In the genomic region with DNA sequence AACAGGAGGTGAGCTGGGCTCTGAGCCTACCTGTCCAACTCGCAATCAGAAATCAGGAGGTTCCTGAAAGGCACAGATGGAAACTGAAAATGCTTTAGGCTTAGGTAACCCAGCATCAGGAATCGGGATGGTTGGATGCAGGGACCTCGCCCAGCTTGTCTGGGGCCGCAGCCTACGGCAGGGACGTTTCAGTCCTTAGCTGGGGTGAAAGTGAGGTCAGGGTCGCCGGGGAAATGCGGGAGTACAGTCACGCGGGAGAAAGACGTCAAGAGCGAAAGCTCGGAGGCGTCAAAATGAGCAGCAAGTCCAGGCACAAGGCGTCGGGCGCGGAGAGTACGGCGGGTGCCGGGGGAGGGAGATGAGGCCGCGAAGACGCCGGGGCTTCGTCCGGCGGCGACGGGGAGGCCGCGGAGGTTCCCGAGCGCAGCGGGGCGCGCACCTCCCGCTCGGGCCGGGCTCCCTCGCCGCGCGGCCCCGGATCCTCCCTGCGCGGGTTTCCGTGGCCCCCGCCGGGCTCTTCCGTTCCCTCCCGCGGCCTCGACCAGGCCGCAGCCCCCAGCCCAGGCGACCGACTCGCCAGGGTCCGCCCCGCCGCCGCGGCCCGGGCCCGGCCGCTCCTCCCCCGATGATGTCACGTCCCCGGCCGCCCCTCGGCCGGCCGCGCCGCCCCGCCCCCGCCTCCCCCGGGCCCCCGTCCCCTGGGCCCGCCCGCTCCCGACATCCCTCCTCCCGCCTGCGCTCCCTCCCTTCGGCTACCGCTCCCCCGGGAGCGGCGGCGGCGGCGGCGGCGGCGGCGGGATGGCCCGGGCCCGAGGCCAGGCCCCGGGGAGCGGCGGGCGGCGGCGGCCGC, we compare ENCODE assay signal across 8 cellular contexts. TPM values are rescaled to one million over a fixed set of nuclear protein-coding genes. Genes with fewer than 3 reads are reported as not detected.
DNase-seq lines count a peak whose midpoint lies in the region; ATAC-seq, FAIRE-seq and TF ChIP-seq lines count a peak whose summit lies in the region.

Gene EBF4, plus strand, starts transcription at position 745 of the 850 bp plus-strand sequence. CDS start 866 bp downstream, outside the sequence.

- FAIRE-seq in pancreas (lab: Jason Lieb, UNC), result no peak

- H3K4me1 ChIP-seq in pancreas, result no peaks in the 10 kb centered on the region

- peak; percentile 84 for DNase-seq in GM13977 (ENCODE audit: low spot score)
- peak; percentile 63 for DNase-seq in NCI-H510A treated with DMSO at 0.1 percent for 48 hours (lab: John Stamatoyannopoulos, UW)
- peak; percentile 59 for DNase-seq in left cardiac atrium
- DNase-seq in pancreas, result peak; percentile 41 to 80 (median 53)
- no peak for DNase-seq in NOMO-1 treated with DMSO at 0.1 percent for 48 hours (lab: John Stamatoyannopoulos, UW; ENCODE audit: unreplicated experiment)
- no peak for DNase-seq in pons (ENCODE audit: low spot score)
- DNase-seq in superior temporal gyrus (ENCODE audit: extremely low spot score), result no peak

- peak within 1 kb of the TSS; percentile 23 to 52 (median 39) for H3K4me3 ChIP-seq in pancreas

- peak; percentile 66 to 70 for ATAC-seq in left cardiac atrium
- peak; percentile 43 to 73 (median 65) for ATAC-seq in pancreas

- peak within 1 kb of the TSS; percentile 48 for H3K27ac ChIP-seq in adipose tissue (ENCODE audit: low read depth, low read length)
- peak within 1 kb of the TSS; percentile 48 to 68 (median 61) for H3K27ac ChIP-seq in pancreas

- no peaks in the 10 kb centered on the region for H3K9me3 ChIP-seq in pancreas

- no peaks in the 10 kb centered on the region for H3K36me3 ChIP-seq in pancreas

- intact Hi-C loops in left cardiac atrium (cut with DNase I), result no loop called here
- intact Hi-C loops in pancreas (cut with DNase I), result no loop called here

- in situ Hi-C loops in GM13977 (cut with MboI; ENCODE audit: low pct_unique_long_range_greater_than_20kb, low sequenced_read_pairs, unreplicated experiment), result no loop called here

- WGBS in adipose tissue, 3 donors, result 4 to 9% (median 7%) methylated on average over 29 to 87 of the region's 106 CpGs
- 2 to 7% methylated on average over 25 to 106 of the region's 106 CpGs for WGBS in pancreas, 2 donors

- TF ChIP-seq CTCF in GM13977 (IDR thresholded peaks at IDR 0.05; ENCODE audit: extremely low read depth, insufficient read depth, missing control alignments) (no peak), pancreas (IDR thresholded peaks at IDR 0.05) (no peak)

- no peaks in the 10 kb centered on the region for H3K27me3 ChIP-seq in pancreas

RNA-seq across cellular contexts. Expression of gene EBF4, which starts in this region (rescaled TPM):
- polyA plus RNA-seq in adipose tissue, result 1 to 10 TPM; 4.3 to 7.0 (median 4.7) TPM
- total RNA-seq in left cardiac atrium, result 1 to 10 TPM; 4.4 to 6.5 TPM
- 10 to 100 TPM in 2 of 6 donors, 1 to 10 TPM in 4; 6.8 to 16.4 (median 8.1) TPM for total RNA-seq in pancreas
- polyA plus RNA-seq in pancreas, result 10 to 100 TPM; 22.9 to 25.3 TPM

Comparison
In these comparisons a context has a peak if more than half of its experiments do, and no peak if none do; other contexts are left out.
1. DNase-seq: peak in GM13977 (single experiment), NCI-H510A treated with DMSO at 0.1 percent for 48 hours (single experiment), left cardiac atrium (single experiment) and pancreas (6 of 6); none in NOMO-1 treated with DMSO at 0.1 percent for 48 hours (single experiment), pons (single experiment) and superior temporal gyrus (single experiment).